Comparison of ENCODE assay signal across 14 cellular contexts in the genomic region with DNA sequence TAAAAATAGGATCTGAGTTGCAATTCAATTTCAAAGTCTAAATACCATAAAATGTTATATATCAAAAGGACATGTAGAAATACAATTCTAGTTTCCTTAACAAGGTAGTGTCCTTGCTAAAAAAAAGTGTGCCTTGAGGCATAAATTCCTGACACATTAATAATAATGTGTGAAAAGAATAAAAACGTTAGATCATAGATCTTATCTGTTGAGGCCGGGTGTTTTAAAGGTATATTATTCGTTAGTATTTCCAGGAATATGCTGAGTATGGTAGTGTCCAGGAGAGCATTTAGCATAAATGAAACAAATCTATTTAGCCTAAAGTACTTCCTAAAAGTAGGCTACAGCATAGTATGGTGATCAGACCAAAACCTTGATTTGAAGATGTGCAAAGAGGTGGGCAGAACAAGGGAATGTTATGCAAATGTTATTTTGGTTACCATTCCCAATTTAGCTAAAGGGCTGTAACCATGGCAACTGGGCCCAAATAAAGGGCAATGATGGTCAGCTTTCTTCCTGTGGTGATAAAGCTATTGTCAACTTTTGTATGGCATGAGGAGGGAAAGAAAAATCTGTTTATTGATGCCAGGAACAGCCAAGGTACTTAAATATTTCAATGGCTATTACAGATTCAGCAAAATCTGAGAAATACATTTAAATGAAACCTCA. TPM values are rescaled to one million over a fixed set of nuclear protein-coding genes. Genes with fewer than 3 reads are reported as not detected.
DNase-seq lines count a peak whose midpoint lies in the region; ATAC-seq and TF ChIP-seq lines count a peak whose summit lies in the region.
"Had no signal": no experiment of that assay in that cellular context is flagged by ENCODE, and none has a peak within 500 bp of the region (broad histone marks: within the 10 kb centered on the region; RNA-seq: fewer than 3 reads in every experiment).

No MANE protein-coding gene starts in this region.

- ATAC-seq in RWPE2 (ENCODE audit: low read depth) (peak; percentile 73), gastrocnemius medialis (no peak)
- no peak for ATAC-seq in activated T-helper 17 cell treated with anti-CD3 and anti-CD28 coated beads, Interleukin-2, amount 50 U/mL, for 72 hours (replicated peaks)
- ATAC-seq: left cardiac atrium, SK-N-SH treated with all-trans-retinoic acid at 6 μM for 48 hours had no signal

- in situ Hi-C loops in gastrocnemius medialis (cut with MboI; ENCODE audit: low sequenced_read_pairs in 4 of 4): no loop called here

- H3K4me1 Mint-ChIP-seq in activated T-helper 17 cell treated with anti-CD3 and anti-CD28 coated beads, Interleukin-2, amount 50 U/mL, for 72 hours: peaks cover 6% of the 10 kb centered on the region

- TF ChIP-seq POLR2A in gastrocnemius medialis (IDR thresholded peaks at IDR 0.05): no peak

- DNase-seq in AG10803 (ENCODE audit: low read depth) (peak; percentile 25), H7 (peak; percentile 13), RWPE2 (ENCODE audit: low spot score) (no peak), glomerular visceral epithelial cell (ENCODE audit: extremely low spot score) (peak; percentile 12), NOMO-1 (lab: John Stamatoyannopoulos, UW; ENCODE audit: unreplicated experiment in 2 of 2) (no peak), NCI-H2227 (lab: John Stamatoyannopoulos, UW; ENCODE audit: unreplicated experiment) (no peak), gastrocnemius medialis (no peak)
- DNase-seq: activated naive CD4-positive, alpha-beta T cell; head of caudate nucleus; left cardiac atrium; NCI-H187 had no signal

- H3K4me3 ChIP-seq in AG10803 (ENCODE audit: low read length): no peak overlapping the region
- no peak overlapping the region for H3K4me3 ChIP-seq in H7 (ENCODE audit: insufficient read depth, low read depth, low read length)
- H3K4me3 ChIP-seq in RWPE2 (ENCODE audit: severe bottlenecking): no peak overlapping the region
- no peak overlapping the region for H3K4me3 ChIP-seq in gastrocnemius medialis
- H3K4me3 ChIP-seq: thoracic aorta had no signal

- H3K36me3 ChIP-seq in H7 (replicated peaks; ENCODE audit: control insufficient read depth, insufficient read depth, low read length) (peaks cover 6% of the 10 kb centered on the region; the same call in 1 of the 2 replicates), RWPE2 (ENCODE audit: low read depth) (peaks cover 88% of the 10 kb centered on the region), gastrocnemius medialis (peaks cover 0 to 19% of the 10 kb centered on the region in 2 donors)
- H3K36me3 ChIP-seq: thoracic aorta had no signal

- H3K4me3 Mint-ChIP-seq in activated T-helper 17 cell treated with anti-CD3 and anti-CD28 coated beads, Interleukin-2, amount 50 U/mL, for 72 hours: no peak overlapping the region

- TF ChIP-seq CTCF in AG10803 (conservative IDR thresholded peaks at IDR 0.05; ENCODE audit: low read length): no peak
- no peak for TF ChIP-seq CTCF in RWPE2 (IDR thresholded peaks at IDR 0.05; ENCODE audit: poor library complexity, severe bottlenecking)
- no peak for TF ChIP-seq CTCF in gastrocnemius medialis (IDR thresholded peaks at IDR 0.05 in 4 of 5, conservative IDR thresholded peaks at IDR 0.05 in 1 of 5)

- H3K27me3 ChIP-seq in H7 (ENCODE audit: control insufficient read depth, insufficient read depth, low read length) (no peaks in the 10 kb centered on the region), RWPE2 (ENCODE audit: insufficient read depth, poor library complexity, severe bottlenecking) (no peaks in the 10 kb centered on the region), gastrocnemius medialis (no peaks in the 10 kb centered on the region)

- H3K9me3 Mint-ChIP-seq in activated T-helper 17 cell treated with anti-CD3 and anti-CD28 coated beads, Interleukin-2, amount 50 U/mL, for 72 hours: no peaks in the 10 kb centered on the region

- no peak overlapping the region for H3K27ac Mint-ChIP-seq in activated T-helper 17 cell treated with anti-CD3 and anti-CD28 coated beads, Interleukin-2, amount 50 U/mL, for 72 hours

- intact Hi-C loops in gastrocnemius medialis (cut with DNase I; ENCODE audit: low total_unique reads): no loop called here

- no peaks in the 10 kb centered on the region for H3K27me3 Mint-ChIP-seq in activated T-helper 17 cell treated with anti-CD3 and anti-CD28 coated beads, Interleukin-2, amount 50 U/mL, for 72 hours

- H3K9me3 ChIP-seq in RWPE2 (ENCODE audit: severe bottlenecking) (no peaks in the 10 kb centered on the region), gastrocnemius medialis (no peaks in the 10 kb centered on the region)
- H3K9me3 ChIP-seq: thoracic aorta had no signal

- H3K27ac ChIP-seq in RWPE2 (ENCODE audit: poor library complexity, severe bottlenecking) (peak overlapping the region; percentile 61), gastrocnemius medialis (no peak overlapping the region)
- H3K27ac ChIP-seq: thoracic aorta had no signal

- H3K4me1 ChIP-seq in RWPE2 (ENCODE audit: insufficient read depth, poor library complexity, severe bottlenecking): peaks cover 51% of the 10 kb centered on the region
- H3K4me1 ChIP-seq in gastrocnemius medialis: peaks cover 2 to 10% of the 10 kb centered on the region in 2 donors

- H3K36me3 Mint-ChIP-seq in activated T-helper 17 cell treated with anti-CD3 and anti-CD28 coated beads, Interleukin-2, amount 50 U/mL, for 72 hours (ENCODE audit: low read depth): peaks cover 66% of the 10 kb centered on the region

RNA-seq across cellular contexts. Expression of a gene that starts 18.9 kb away (rescaled TPM):
- 14.6 and 16.7 TPM in 2 replicates for total RNA-seq in H7 (2014; rRNA removed; shearing (Covaris generic))
- total RNA-seq in activated T-helper 17 cell treated with anti-CD3 and anti-CD28 coated beads, Interleukin-2, amount 50 U/mL, for 72 hours: 1 to 10 TPM; 3.2 to 5.4 TPM
- 10 to 100 TPM in 3 of 4 donors, 1 to 10 TPM in 1; 8.1 to 15.2 (median 14.6) TPM for total RNA-seq in gastrocnemius medialis

RNA-seq across cellular contexts. Expression of a gene that starts 20.0 kb away (rescaled TPM):
- 3.9 TPM in 2 replicates for total RNA-seq in H7 (2014; rRNA removed; shearing (Covaris generic))
- 1 to 10 TPM; 3.9 to 4.0 TPM for total RNA-seq in activated T-helper 17 cell treated with anti-CD3 and anti-CD28 coated beads, Interleukin-2, amount 50 U/mL, for 72 hours
- 1 to 10 TPM in 1 of 4 donors, under 1 TPM in 3; 0.22 to 1.3 (median 0.71) TPM for total RNA-seq in gastrocnemius medialis

Comparison
In these comparisons a context has a peak if more than half of its experiments do, and no peak if none do; other contexts are left out.
1. DNase-seq: peak in AG10803 (single experiment), H7 (single experiment) and glomerular visceral epithelial cell (single experiment); none in RWPE2 (single experiment), NOMO-1 (0 of 2), NCI-H2227 (single experiment) and gastrocnemius medialis (0 of 2).